ENCODE assay signal across 1 cellular context in the genomic region with DNA sequence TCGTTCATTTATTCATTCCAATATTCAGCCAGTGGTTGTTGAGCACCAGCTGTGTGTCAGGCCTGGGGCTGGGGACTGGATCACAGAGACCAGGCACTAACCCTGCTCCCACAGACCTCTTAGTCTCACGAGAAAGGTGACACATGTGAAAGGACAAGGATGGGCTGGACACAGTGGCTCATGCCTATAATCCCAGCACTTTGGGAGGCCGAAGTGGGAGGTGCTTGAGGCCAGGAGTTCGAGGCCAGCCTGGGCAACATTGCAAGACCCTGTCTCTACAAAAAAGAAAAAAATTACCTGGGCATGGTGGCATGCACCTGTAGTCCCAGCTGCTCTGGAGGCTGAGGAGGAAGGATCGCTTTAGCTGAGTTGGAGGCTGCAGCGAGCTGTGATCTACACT.
TF ChIP-seq lines count a peak whose summit lies in the region.

No MANE protein-coding gene starts in this region.

TF ChIP-seq in IMR-90, 13 proteins besides CTCF, POLR2A, EP300 and RAD21 (continued from another document):
- no peak for TF ChIP-seq BHLHE40 (IDR thresholded peaks at IDR 0.05; ENCODE audit: low read depth, low read length)
- no peak for TF ChIP-seq MAFK (IDR thresholded peaks at IDR 0.05; ENCODE audit: low read depth, low read length)
- TF ChIP-seq CEBPB (IDR thresholded peaks at IDR 0.05; ENCODE audit: low read depth, low read length) = no peak
- no peak for TF ChIP-seq MAZ (IDR thresholded peaks at IDR 0.05; ENCODE audit: borderline replicate concordance, low read depth, low read length)
- TF ChIP-seq CHD1 (IDR thresholded peaks at IDR 0.05; ENCODE audit: low read depth, low read length) = no peak
- TF ChIP-seq SMC3 (IDR thresholded peaks at IDR 0.05; ENCODE audit: low read depth, low read length) = no peak
- no peak for TF ChIP-seq MXI1 (IDR thresholded peaks at IDR 0.05; ENCODE audit: borderline replicate concordance, low read depth, low read length)
- TF ChIP-seq, protein P1, sequence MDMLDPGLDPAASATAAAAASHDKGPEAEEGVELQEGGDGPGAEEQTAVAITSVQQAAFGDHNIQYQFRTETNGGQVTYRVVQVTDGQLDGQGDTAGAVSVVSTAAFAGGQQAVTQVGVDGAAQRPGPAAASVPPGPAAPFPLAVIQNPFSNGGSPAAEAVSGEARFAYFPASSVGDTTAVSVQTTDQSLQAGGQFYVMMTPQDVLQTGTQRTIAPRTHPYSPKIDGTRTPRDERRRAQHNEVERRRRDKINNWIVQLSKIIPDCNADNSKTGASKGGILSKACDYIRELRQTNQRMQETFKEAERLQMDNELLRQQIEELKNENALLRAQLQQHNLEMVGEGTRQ (IDR thresholded peaks at IDR 0.05; ENCODE audit: low read depth, low read length) = no peak
- no peak for TF ChIP-seq NFE2L2 (IDR thresholded peaks at IDR 0.05; ENCODE audit: low read depth, low read length)
- TF ChIP-seq RCOR1 (IDR thresholded peaks at IDR 0.05; ENCODE audit: insufficient replicate concordance, low read length) = no peak
- no peak for TF ChIP-seq FOS (IDR thresholded peaks at IDR 0.05; ENCODE audit: low read depth, low read length)
- no peak for TF ChIP-seq RFX5 (IDR thresholded peaks at IDR 0.05; ENCODE audit: low read depth, low read length)
